Comparison of ENCODE assay signal across 13 cellular contexts in the genomic region with DNA sequence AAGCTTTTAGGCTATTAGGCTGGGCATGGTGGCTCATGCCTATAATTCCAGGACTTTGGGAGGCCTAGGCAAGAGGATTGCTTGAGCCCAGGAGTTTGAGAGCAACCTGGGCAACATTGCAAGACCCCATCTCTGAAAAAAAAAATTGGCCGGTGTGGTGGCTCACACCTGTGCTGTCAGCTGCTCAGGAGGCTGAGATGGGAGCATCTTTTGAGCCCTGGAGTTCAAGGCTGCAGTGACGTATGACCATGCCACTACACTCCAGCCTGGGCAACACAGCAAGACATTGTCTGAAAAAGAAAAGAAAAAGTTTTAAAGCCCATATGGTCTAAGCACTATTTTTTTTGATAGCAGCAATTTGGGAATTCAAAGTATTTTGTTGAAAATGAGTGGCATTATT.
"Had no signal": no experiment of that assay in that cellular context is flagged by ENCODE, and none has a peak within 500 bp of the region (broad histone marks: within the 10 kb centered on the region; RNA-seq: fewer than 3 reads in every experiment).

No MANE protein-coding gene starts in this region.

- H3K4me3 ChIP-seq: skin epidermis, transverse colon had no signal

- DNase-seq: activated CD4-positive, CD25-positive, alpha-beta regulatory T cell treated with anti-CD3 and anti-CD28 coated beads, Interleukin-2, amount 50 U/mL, for 72 hours; activated gamma-delta T cell; activated T-cell treated with anti-CD3 and anti-CD28 coated beads for 4 hours; cerebellar nuclear complex; kidney glomerular epithelial cell; Right ventricle myocardium superior; SK-N-SH; transverse colon had no signal

- H3K4me3 Mint-ChIP-seq: brain had no signal

- ATAC-seq: esophagus mucosa had no signal

- H3K27ac Mint-ChIP-seq: brain had no signal

- H3K4me2 ChIP-seq: SK-N-SH had no signal

- H3K27me3 Mint-ChIP-seq: brain; dendritic cell treated with granulocyte-macrophage colony-stimulating factor and Interleukin-4, amounts not matched to agents 40 ng/mL and 50 ng/mL, for 4 days had no signal

- H3K9ac ChIP-seq: SK-N-SH had no signal

- H3K4me1 ChIP-seq: transverse colon had no signal

- H3K9me3 Mint-ChIP-seq: brain; dendritic cell treated with granulocyte-macrophage colony-stimulating factor and Interleukin-4, amounts not matched to agents 40 ng/mL and 50 ng/mL, for 4 days; T-helper 2 cell treated with Interferon-gamma antibody and Interleukin-4, amounts not matched to agents 5 μg/mL and 100 μg/mL, for 36 hours had no signal

- H3K9me3 ChIP-seq: SK-N-SH, transverse colon had no signal

- H3K27me3 ChIP-seq: transverse colon had no signal

- H3K4me1 Mint-ChIP-seq: brain had no signal
